ENCODE assay signal across 16 cellular contexts in the genomic region with DNA sequence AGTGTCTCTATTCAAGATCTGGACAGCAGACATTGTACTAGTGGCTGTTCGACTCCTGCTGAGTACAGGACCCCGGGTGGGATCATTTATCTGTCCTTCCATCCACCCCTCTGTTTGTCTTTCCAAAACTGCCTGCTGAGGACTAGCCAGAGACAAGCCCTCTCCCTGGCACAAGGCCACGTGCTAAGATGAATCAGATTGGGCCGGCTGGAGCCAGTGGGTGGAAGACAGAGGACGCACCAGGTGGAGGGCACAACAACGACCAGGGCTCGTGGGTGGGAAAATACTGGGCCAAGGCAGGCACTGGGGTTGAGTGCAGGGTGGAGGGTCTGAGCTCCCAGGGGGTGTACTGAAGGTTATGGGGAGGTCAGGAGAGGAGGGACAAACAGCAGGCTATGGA. TPM values are rescaled to one million over a fixed set of nuclear protein-coding genes. Genes with fewer than 3 reads are reported as not detected.
DNase-seq lines count a peak whose midpoint lies in the region; FAIRE-seq and TF ChIP-seq lines count a peak whose summit lies in the region.
"Had no signal": no experiment of that assay in that cellular context is flagged by ENCODE, and none has a peak within 500 bp of the region (broad histone marks: within the 10 kb centered on the region; RNA-seq: fewer than 3 reads in every experiment).

No MANE protein-coding gene starts in this region.

- no peaks in the 10 kb centered on the region for H3K36me3 ChIP-seq in bronchial epithelial cell (ENCODE audit: control insufficient read depth, insufficient read depth, low read length)
- H3K36me3 ChIP-seq in small intestine (ENCODE audit: control insufficient read depth in 2 of 2, insufficient read depth in 2 of 2, low read length in 2 of 2), result no peaks in the 10 kb centered on the region
- H3K36me3 ChIP-seq: BE2C had no signal

- DNase-seq in GM20000 (ENCODE audit: low spot score) (peak; percentile 35), LHCN-M2 (ENCODE audit: low read depth) (peak; percentile 53), bronchial epithelial cell (ENCODE audit: low read depth) (peak; percentile 32), non-pigmented ciliary epithelial cell (ENCODE audit: low read depth) (peak; percentile 4), small intestine (no peak), DMS53 treated with DMSO at 0.1 percent for 48 hours (lab: John Stamatoyannopoulos, UW; ENCODE audit: unreplicated experiment) (no peak)
- no peak for DNase-seq in activated T-helper 2 cell treated with anti-CD3 and anti-CD28 coated beads, Interferon-gamma antibody, Interleukin-2, Interleukin-4, amounts not matched to agents 10 μg/mL and 5 μg/mL and 100 μg/mL, durations not matched to agents 14 hours and 24 hours and 36 hours (ENCODE audit: low spot score)
- DNase-seq: activated naive CD4-positive, alpha-beta T cell treated with anti-CD3 and anti-CD28 coated beads, Interleukin-2, amount 10 ng/mL, durations not matched to agents 7 days and 5 days; BE2C; effector CD4-positive, alpha-beta T cell; left cardiac atrium; T-helper 17 cell had no signal

- WGBS in small intestine, 3 donors, result 48 to 69% (median 55%) methylated on average over 7 of the region's 7 CpGs

- no peaks in the 10 kb centered on the region for H3K9me3 ChIP-seq in small intestine (ENCODE audit: control insufficient read depth, low read depth)
- H3K9me3 ChIP-seq: BE2C had no signal

- no peak overlapping the region for H3K27ac Mint-ChIP-seq in activated T-helper 2 cell treated with anti-CD3 and anti-CD28 coated beads, Interferon-gamma antibody, Interleukin-2, Interleukin-4, amounts not matched to agents 10 μg/mL and 5 μg/mL and 100 μg/mL, durations not matched to agents 14 hours and 24 hours and 36 hours
- H3K27ac Mint-ChIP-seq: activated naive CD4-positive, alpha-beta T cell treated with anti-CD3 and anti-CD28 coated beads, Interleukin-2, amount 10 ng/mL, durations not matched to agents 7 days and 5 days; T-helper 17 cell had no signal

- H3K27me3 Mint-ChIP-seq in activated T-helper 2 cell treated with anti-CD3 and anti-CD28 coated beads, Interferon-gamma antibody, Interleukin-2, Interleukin-4, amounts not matched to agents 10 μg/mL and 5 μg/mL and 100 μg/mL, durations not matched to agents 14 hours and 24 hours and 36 hours (ENCODE audit: low read depth), result peaks cover 46% of the 10 kb centered on the region

- no peaks in the 10 kb centered on the region for H3K4me1 ChIP-seq in small intestine (ENCODE audit: control insufficient read depth in 2 of 2, insufficient read depth in 1 of 2, low read depth in 1 of 2, low read length in 1 of 2)

- no peak overlapping the region for H3K4me3 ChIP-seq in bronchial epithelial cell (ENCODE audit: low read depth, low read length)
- no peak overlapping the region for H3K4me3 ChIP-seq in small intestine (ENCODE audit: low read depth in 1 of 2, low read length in 2 of 2)
- H3K4me3 ChIP-seq: hepatocyte had no signal

- peaks cover 13% of the 10 kb centered on the region for H3K4me1 Mint-ChIP-seq in activated T-helper 2 cell treated with anti-CD3 and anti-CD28 coated beads, Interferon-gamma antibody, Interleukin-2, Interleukin-4, amounts not matched to agents 10 μg/mL and 5 μg/mL and 100 μg/mL, durations not matched to agents 14 hours and 24 hours and 36 hours (ENCODE audit: low read depth)

- TF ChIP-seq CTCF in GM20000 (IDR thresholded peaks at IDR 0.05; ENCODE audit: extremely low read depth, missing control alignments) (no peak), bronchial epithelial cell (IDR thresholded peaks at IDR 0.05; ENCODE audit: insufficient read depth, low read length, severe bottlenecking) (no peak)

- intact Hi-C loops in activated T-helper 2 cell treated with anti-CD3 and anti-CD28 coated beads, Interferon-gamma antibody, Interleukin-2, Interleukin-4, amounts not matched to agents 10 μg/mL and 5 μg/mL and 100 μg/mL, durations not matched to agents 14 hours and 24 hours and 36 hours (cut with micrococcal nuclease), result no loop called here

- H3K27ac ChIP-seq in small intestine (ENCODE audit: low read depth in 1 of 2, low read length in 1 of 2), result no peak overlapping the region
- H3K27ac ChIP-seq: hepatocyte had no signal

- peaks cover 24% of the 10 kb centered on the region for H3K27me3 ChIP-seq in bronchial epithelial cell (ENCODE audit: control insufficient read depth, insufficient read depth, low read length)
- H3K27me3 ChIP-seq in small intestine (ENCODE audit: control insufficient read depth in 2 of 2, insufficient read depth in 2 of 2, low read length in 2 of 2), result peaks cover 0 to 10% of the 10 kb centered on the region in 2 donors

- H3K4me3 Mint-ChIP-seq in activated T-helper 2 cell treated with anti-CD3 and anti-CD28 coated beads, Interferon-gamma antibody, Interleukin-2, Interleukin-4, amounts not matched to agents 10 μg/mL and 5 μg/mL and 100 μg/mL, durations not matched to agents 14 hours and 24 hours and 36 hours (ENCODE audit: low read depth), result no peak overlapping the region
- H3K4me3 Mint-ChIP-seq: activated naive CD4-positive, alpha-beta T cell treated with anti-CD3 and anti-CD28 coated beads, Interleukin-2, amount 10 ng/mL, durations not matched to agents 7 days and 5 days had no signal

- no peaks in the 10 kb centered on the region for H3K36me3 Mint-ChIP-seq in activated T-helper 2 cell treated with anti-CD3 and anti-CD28 coated beads, Interferon-gamma antibody, Interleukin-2, Interleukin-4, amounts not matched to agents 10 μg/mL and 5 μg/mL and 100 μg/mL, durations not matched to agents 14 hours and 24 hours and 36 hours (ENCODE audit: low read depth)
- H3K36me3 Mint-ChIP-seq: activated naive CD4-positive, alpha-beta T cell treated with anti-CD3 and anti-CD28 coated beads, Interleukin-2, amount 10 ng/mL, durations not matched to agents 7 days and 5 days had no signal

- no peaks in the 10 kb centered on the region for H3K9me3 Mint-ChIP-seq in activated T-helper 2 cell treated with anti-CD3 and anti-CD28 coated beads, Interferon-gamma antibody, Interleukin-2, Interleukin-4, amounts not matched to agents 10 μg/mL and 5 μg/mL and 100 μg/mL, durations not matched to agents 14 hours and 24 hours and 36 hours
- H3K9me3 Mint-ChIP-seq: activated naive CD4-positive, alpha-beta T cell treated with anti-CD3 and anti-CD28 coated beads, Interleukin-2, amount 10 ng/mL, durations not matched to agents 7 days and 5 days had no signal

- FAIRE-seq in bronchial epithelial cell (lab: Jason Lieb, UNC), result no peak
- FAIRE-seq in small intestine (lab: Jason Lieb, UNC), result no peak
- FAIRE-seq: GM19239 had no signal

RNA-seq across cellular contexts. Expression of a gene that starts 1.4 kb away (rescaled TPM):
- total RNA-seq in LHCN-M2 (2014; rRNA removed) (not detected in 2 replicates), bronchial epithelial cell (not detected in 2 replicates)
- polyA plus RNA-seq in LHCN-M2 (2012), result not detected
- 10 to 100 TPM in 2 of 3 donors, 1 to 10 TPM in 1; 6.4 to 89.7 (median 49.4) TPM for polyA plus RNA-seq in small intestine
- 0.59 and 1.1 TPM in 2 replicates for total RNA-seq in activated T-helper 2 cell treated with anti-CD3 and anti-CD28 coated beads, Interferon-gamma antibody, Interleukin-2, Interleukin-4, amounts not matched to agents 10 μg/mL and 5 μg/mL and 100 μg/mL, durations not matched to agents 14 hours and 24 hours and 36 hours
- total RNA-seq: left cardiac atrium, Right ventricle myocardium inferior, subcutaneous adipose tissue, T-helper 17 cell had no signal

RNA-seq across cellular contexts. Expression of a gene that starts 12.0 kb away (rescaled TPM):
- total RNA-seq in LHCN-M2 (2014; rRNA removed) (77.2 and 85.9 TPM in 2 replicates), bronchial epithelial cell (62.4 and 63.2 TPM in 2 replicates)
- polyA plus RNA-seq in LHCN-M2 (2012), result 26.6 TPM
- 10 to 100 TPM; 39.4 to 49.9 (median 44.3) TPM for polyA plus RNA-seq in small intestine
- 123 and 125 TPM in 2 replicates for total RNA-seq in activated T-helper 2 cell treated with anti-CD3 and anti-CD28 coated beads, Interferon-gamma antibody, Interleukin-2, Interleukin-4, amounts not matched to agents 10 μg/mL and 5 μg/mL and 100 μg/mL, durations not matched to agents 14 hours and 24 hours and 36 hours

RNA-seq across cellular contexts. Expression of a gene that starts 37.5 kb away (rescaled TPM):
- 8.1 and 10.0 TPM in 2 replicates for total RNA-seq in LHCN-M2 (2014; rRNA removed)
- polyA plus RNA-seq in LHCN-M2 (2012), result 3.9 TPM
- total RNA-seq in bronchial epithelial cell, result 6.3 and 9.0 TPM in 2 replicates
- 1 to 10 TPM; 1.6 to 6.0 (median 2.7) TPM for polyA plus RNA-seq in small intestine
- total RNA-seq in activated T-helper 2 cell treated with anti-CD3 and anti-CD28 coated beads, Interferon-gamma antibody, Interleukin-2, Interleukin-4, amounts not matched to agents 10 μg/mL and 5 μg/mL and 100 μg/mL, durations not matched to agents 14 hours and 24 hours and 36 hours, result 40.6 and 40.7 TPM in 2 replicates

RNA-seq across cellular contexts. Expression of a gene that starts 41.4 kb away (rescaled TPM):
- total RNA-seq in LHCN-M2 (2014; rRNA removed), result not detected in 2 replicates
- not detected for polyA plus RNA-seq in LHCN-M2 (2012)
- 0.26 TPM in 2 replicates for total RNA-seq in bronchial epithelial cell
- polyA plus RNA-seq in small intestine, result not detected
- 0.34 TPM in 1 of 2 replicates, not detected in the other for total RNA-seq in activated T-helper 2 cell treated with anti-CD3 and anti-CD28 coated beads, Interferon-gamma antibody, Interleukin-2, Interleukin-4, amounts not matched to agents 10 μg/mL and 5 μg/mL and 100 μg/mL, durations not matched to agents 14 hours and 24 hours and 36 hours
- total RNA-seq: left cardiac atrium, Right ventricle myocardium inferior had no signal
- polyA plus RNA-seq: hepatocyte had no signal

Comparison
In these comparisons a context has a peak if more than half of its experiments do, and no peak if none do; other contexts are left out.
1. DNase-seq: peak in GM20000 (single experiment), LHCN-M2 (single experiment), bronchial epithelial cell (single experiment) and non-pigmented ciliary epithelial cell (single experiment); none in small intestine (single experiment), DMS53 treated with DMSO at 0.1 percent for 48 hours (single experiment) and activated T-helper 2 cell treated with anti-CD3 and anti-CD28 coated beads, Interferon-gamma antibody, Interleukin-2, Interleukin-4, amounts not matched to agents 10 μg/mL and 5 μg/mL and 100 μg/mL, durations not matched to agents 14 hours and 24 hours and 36 hours (single experiment).